In the genomic region with DNA sequence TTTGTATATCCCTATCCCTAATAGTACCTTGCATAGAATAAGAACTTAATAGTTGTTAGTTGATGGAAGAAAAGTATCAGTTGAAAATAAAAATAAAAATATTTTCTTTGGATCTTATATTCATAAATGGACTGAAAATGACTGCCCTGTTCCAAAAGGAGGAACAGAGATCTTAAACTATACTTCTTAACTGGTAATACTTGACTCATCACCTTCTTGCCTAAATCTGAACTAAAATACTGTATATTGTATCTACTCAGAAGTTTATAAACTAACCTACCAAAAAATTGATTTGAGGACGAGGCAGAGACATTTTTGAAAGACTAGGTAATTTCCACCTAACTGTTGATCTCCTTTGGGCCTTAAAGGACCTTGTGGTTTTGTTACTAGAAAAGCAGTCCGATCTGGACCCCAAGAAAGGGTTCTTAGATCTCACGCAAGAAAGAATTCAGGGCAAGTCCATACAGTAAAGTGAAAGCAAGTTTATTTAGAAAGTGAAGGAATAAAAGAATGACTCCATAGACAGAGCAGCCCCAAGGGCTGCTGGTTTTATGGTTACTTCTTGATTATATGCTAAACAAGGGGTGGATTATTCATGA, we compare ENCODE assay signal across 8 cellular contexts.
DNase-seq lines count a peak whose midpoint lies in the region; TF ChIP-seq lines count a peak whose summit lies in the region.
"Not testable (repeated sequence)": the region's sequence is repeated elsewhere in the genome, so short reads cannot be mapped to it uniquely, and the experiment has no call there.

No MANE protein-coding gene starts in this region.

- H3K27me3 ChIP-seq in CD8-positive, alpha-beta memory T cell (ENCODE audit: insufficient read depth, low read length, poor library complexity, severe bottlenecking); HUES48 (ENCODE audit: control insufficient read depth, insufficient read depth, low read length); adrenal gland; endodermal cell (ENCODE audit: control insufficient read depth, insufficient read depth, low read length, poor library complexity, severe bottlenecking); left ventricle myocardium inferior (ENCODE audit: low read depth); suprapubic skin: not testable (repeated sequence)

- H3K36me3 ChIP-seq in CD8-positive, alpha-beta memory T cell (ENCODE audit: insufficient read depth, low read length); HUES48 (ENCODE audit: control insufficient read depth, insufficient read depth, low read length); adrenal gland (replicated peaks in 1 of 2); endodermal cell (ENCODE audit: control insufficient read depth, insufficient read depth, low read length); left ventricle myocardium inferior; suprapubic skin: not testable (repeated sequence)

- not testable (repeated sequence) for H3K4me1 Mint-ChIP-seq in CD8-positive, alpha-beta memory T cell
- peaks cover 29% of the 10 kb centered on the region for H3K4me1 Mint-ChIP-seq in endodermal cell
- peaks cover 33% of the 10 kb centered on the region for H3K4me1 Mint-ChIP-seq in progenitor cell of endocrine pancreas (ENCODE audit: low read depth)

- TF ChIP-seq EP300 in suprapubic skin (IDR thresholded peaks at IDR 0.05), result not testable (repeated sequence)

- not testable (repeated sequence) for H3K9ac ChIP-seq in HUES48 (ENCODE audit: low read depth, low read length)
- peak overlapping the region; percentile 11 for H3K9ac ChIP-seq in endodermal cell (ENCODE audit: extremely low read depth, low read length, poor library complexity, severe bottlenecking)

- POLR2A ChIA-PET in CD8-positive, alpha-beta memory T cell (lab: Charles Lee), result not testable (repeated sequence)

- not testable (repeated sequence) for TF ChIP-seq POLR2A in adrenal gland (IDR thresholded peaks at IDR 0.05); suprapubic skin (IDR thresholded peaks at IDR 0.05)

- H3K27ac ChIP-seq in CD8-positive, alpha-beta memory T cell (ENCODE audit: low read depth, low read length), result peak overlapping the region; percentile 47
- H3K27ac ChIP-seq in HUES48 (ENCODE audit: low read depth, low read length) (peak overlapping the region; percentile 63), adrenal gland (peak overlapping the region in 3 of 5 donors; percentile 7 to 65 (median 15)), left ventricle myocardium inferior (replicated peaks) (peak overlapping the region; percentile 57), suprapubic skin (peak overlapping the region; percentile 39)
- not testable (repeated sequence) for H3K27ac ChIP-seq in endodermal cell (ENCODE audit: low read depth, low read length)

- H3K36me3 Mint-ChIP-seq in CD8-positive, alpha-beta memory T cell; endodermal cell (ENCODE audit: low read depth); progenitor cell of endocrine pancreas (ENCODE audit: insufficient read depth): not testable (repeated sequence)

- not testable (repeated sequence) for H3K4me1 ChIP-seq in CD8-positive, alpha-beta memory T cell (ENCODE audit: insufficient read depth, low read length); HUES48 (ENCODE audit: control insufficient read depth, insufficient read depth, low read length); adrenal gland (replicated peaks in 1 of 2); endodermal cell (ENCODE audit: control insufficient read depth, insufficient read depth, low read length); suprapubic skin
- H3K4me1 ChIP-seq in left ventricle myocardium inferior, result peaks cover 88% of the 10 kb centered on the region

- H3K9me3 ChIP-seq in CD8-positive, alpha-beta memory T cell (ENCODE audit: low read length); HUES48 (ENCODE audit: control insufficient read depth, insufficient read depth, low read length); adrenal gland (replicated peaks in 1 of 3); endodermal cell (ENCODE audit: control insufficient read depth, low read length); left ventricle myocardium inferior (replicated peaks); suprapubic skin: not testable (repeated sequence)

- WGBS in adrenal gland, 4 donors, result 75 to 86% (median 79%) methylated on average over 3 of the region's 3 CpGs
- 95 to 100% methylated on average over 2 to 3 of the region's 3 CpGs for WGBS in endodermal cell (ENCODE audit: insufficient coverage in 1 of 2, insufficient read length in 1 of 2), 2 experiments
- 50% methylated on average over 3 of the region's 3 CpGs for WGBS in suprapubic skin

- CTCF ChIA-PET in CD8-positive, alpha-beta memory T cell (lab: Charles Lee), result not testable (repeated sequence)

- not testable (repeated sequence) for TF ChIP-seq CTCF in adrenal gland (IDR thresholded peaks at IDR 0.05); endodermal cell (conservative IDR thresholded peaks at IDR 0.05); left ventricle myocardium inferior (IDR thresholded peaks at IDR 0.05; ENCODE audit: borderline replicate concordance); progenitor cell of endocrine pancreas (IDR thresholded peaks at IDR 0.05; ENCODE audit: unreplicated experiment); suprapubic skin (IDR thresholded peaks at IDR 0.05)

- not testable (repeated sequence) for H3K4me3 ChIP-seq in CD8-positive, alpha-beta memory T cell (ENCODE audit: low read length); HUES48 (ENCODE audit: low read depth, low read length); adrenal gland; endodermal cell (ENCODE audit: low read length); left ventricle myocardium inferior; suprapubic skin

- intact Hi-C loops in adrenal gland (cut with DNase I); left ventricle myocardium inferior (cut with micrococcal nuclease): not testable (repeated sequence)

- H3K4me3 Mint-ChIP-seq in CD8-positive, alpha-beta memory T cell; endodermal cell; progenitor cell of endocrine pancreas (ENCODE audit: low read depth): not testable (repeated sequence)

- not testable (repeated sequence) for H3K27ac Mint-ChIP-seq in CD8-positive, alpha-beta memory T cell
- peak overlapping the region; percentile 89 for H3K27ac Mint-ChIP-seq in endodermal cell
- peak overlapping the region; percentile 87 for H3K27ac Mint-ChIP-seq in progenitor cell of endocrine pancreas

- H3K27me3 Mint-ChIP-seq in CD8-positive, alpha-beta memory T cell; endodermal cell (ENCODE audit: insufficient read depth); progenitor cell of endocrine pancreas: not testable (repeated sequence)

- not testable (repeated sequence) for H3K9me3 Mint-ChIP-seq in CD8-positive, alpha-beta memory T cell; endodermal cell; progenitor cell of endocrine pancreas (ENCODE audit: low read depth)

- not testable (repeated sequence) for DNase-seq in CD8-positive, alpha-beta memory T cell; adrenal gland; endodermal cell; left ventricle myocardium inferior; progenitor cell of endocrine pancreas (ENCODE audit: low spot score, unreplicated experiment); suprapubic skin (ENCODE audit: low spot score in 2 of 2)
- DNase-seq in RPMI7951 (ENCODE audit: low read depth), result peak; percentile 60
